In the genomic region with DNA sequence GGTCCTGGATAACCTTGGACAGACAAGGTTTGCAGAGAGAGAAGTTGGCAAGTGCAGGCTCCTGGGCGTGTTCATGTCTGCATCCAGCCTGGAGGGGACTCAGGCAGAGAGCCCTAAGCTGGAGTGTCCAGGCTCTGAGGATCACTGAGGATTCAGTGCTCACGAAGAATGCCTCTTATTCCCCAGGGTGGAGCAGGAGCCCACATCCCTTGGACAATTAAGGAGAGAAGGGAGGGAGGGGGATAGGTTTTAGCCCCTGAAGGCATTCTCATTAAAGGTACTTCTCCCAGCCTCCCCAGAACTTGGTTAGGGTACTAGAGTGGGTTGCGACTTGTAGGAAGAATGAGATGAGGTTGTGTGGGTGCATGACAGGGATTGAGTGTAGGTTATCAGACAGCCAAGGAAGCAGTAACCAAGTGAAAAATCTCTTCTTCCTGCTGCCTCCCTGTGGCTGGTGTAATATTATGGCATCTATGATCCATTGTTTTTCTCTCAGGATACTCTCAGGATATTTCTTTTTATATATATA, we compare ENCODE assay signal across 10 cellular contexts. TPM values are rescaled to one million over a fixed set of nuclear protein-coding genes. Genes with fewer than 3 reads are reported as not detected.
A peak's percentile ranks its signal among the peaks of the same experiment; 100 is the strongest.
DNase-seq lines count a peak whose midpoint lies in the region; ATAC-seq, FAIRE-seq and TF ChIP-seq lines count a peak whose summit lies in the region.
"Had no signal": no experiment of that assay in that cellular context is flagged by ENCODE, and none has a peak within 500 bp of the region (broad histone marks: within the 10 kb centered on the region; RNA-seq: fewer than 3 reads in every experiment).

No MANE protein-coding gene starts in this region.

- CTCF ChIA-PET in CD4-positive, alpha-beta T cell (lab: Charles Lee) = no interaction called here

- TF ChIP-seq POLR2A in GM12892 (IDR thresholded peaks at IDR 0.05; ENCODE audit: low read depth, low read length) = no peak

- H3K4me1 Mint-ChIP-seq in CD4-positive, alpha-beta T cell (ENCODE audit: low read depth) = peaks cover 52% of the 10 kb centered on the region

- peak overlapping the region; percentile 44 to 46 for H3K9ac ChIP-seq in colonic mucosa (ENCODE audit: low read depth in 2 of 2, low read length in 2 of 2)
- peak overlapping the region; percentile 52 for H3K9ac ChIP-seq in rectal smooth muscle tissue (ENCODE audit: low read length)

- H3K36me3 Mint-ChIP-seq in CD4-positive, alpha-beta T cell (ENCODE audit: low read depth) = no peaks in the 10 kb centered on the region

- no peak for DNase-seq in CD4-positive, alpha-beta T cell
- DNase-seq in GM12892 (ENCODE audit: insufficient read length) = no peak
- DNase-seq in colonic mucosa = no peak
- no peak for DNase-seq in SW 1271 (lab: John Stamatoyannopoulos, UW)
- DNase-seq in mesenteric fat pad (ENCODE audit: low spot score) = no peak
- DNase-seq in NCI-H526 treated with DMSO at 0.1 percent for 48 hours (lab: John Stamatoyannopoulos, UW) = no peak
- DNase-seq: aorta had no signal

- intact Hi-C loops in CD4-positive, alpha-beta T cell (cut with DNase I, micrococcal nuclease) = no loop called here
- intact Hi-C loops in colonic mucosa (cut with DNase I) = no loop called here

- no peaks in the 10 kb centered on the region for H3K9me3 Mint-ChIP-seq in CD4-positive, alpha-beta T cell

- peak overlapping the region; percentile 19 for H3K4me3 ChIP-seq in colonic mucosa
- peak overlapping the region; percentile 11 for H3K4me3 ChIP-seq in rectal smooth muscle tissue (ENCODE audit: low read length)

- no peaks in the 10 kb centered on the region for H3K4me1 ChIP-seq in colonic mucosa
- H3K4me1 ChIP-seq in rectal smooth muscle tissue (ENCODE audit: control insufficient read depth, insufficient read depth, low read length) = peaks cover 2% of the 10 kb centered on the region

- H3K27ac ChIP-seq in CD4-positive, alpha-beta T cell (ENCODE audit: low read depth, low read length) = no peak overlapping the region
- H3K27ac ChIP-seq in colonic mucosa (peak overlapping the region; percentile 9), rectal smooth muscle tissue (ENCODE audit: low read depth, low read length) (no peak overlapping the region)

- peak overlapping the region; percentile 90 for H3K4me3 Mint-ChIP-seq in CD4-positive, alpha-beta T cell

- POLR2A ChIA-PET in CD4-positive, alpha-beta T cell (lab: Charles Lee) = interaction anchor here (1.0 to 1.5 kb wide), 4 partner anchors 58 to 182 kb away, joined by 3 to 8 read pairs (median 6); no protein-coding TSS in a partner anchor

- no peak for ATAC-seq in CD4-positive, alpha-beta T cell (ENCODE audit: poor library complexity)
- ATAC-seq in GM21619 (IDR thresholded peaks at IDR 0.05; ENCODE audit: unreplicated experiment) = no peak

- H3K36me3 ChIP-seq in colonic mucosa = no peaks in the 10 kb centered on the region
- H3K36me3 ChIP-seq in rectal smooth muscle tissue (ENCODE audit: control insufficient read depth, insufficient read depth, low read length) = no peaks in the 10 kb centered on the region

- H3K27me3 Mint-ChIP-seq in CD4-positive, alpha-beta T cell = peaks cover 12% of the 10 kb centered on the region

- peak; percentile 24 for FAIRE-seq in GM12892 (lab: Jason Lieb, UNC)
- FAIRE-seq: H1 had no signal

- no peak for TF ChIP-seq CTCF in CD4-positive, alpha-beta T cell (IDR thresholded peaks at IDR 0.05)
- no peak for TF ChIP-seq CTCF in colonic mucosa (IDR thresholded peaks at IDR 0.05)

- no peaks in the 10 kb centered on the region for H3K9me3 ChIP-seq in CD4-positive, alpha-beta T cell (ENCODE audit: control insufficient read depth, low read length)
- H3K9me3 ChIP-seq in colonic mucosa = no peaks in the 10 kb centered on the region

- peak overlapping the region; percentile 90 for H3K27ac Mint-ChIP-seq in CD4-positive, alpha-beta T cell

- no peaks in the 10 kb centered on the region for H3K27me3 ChIP-seq in CD4-positive, alpha-beta T cell (ENCODE audit: control insufficient read depth, insufficient read depth, low read length)
- H3K27me3 ChIP-seq in colonic mucosa (no peaks in the 10 kb centered on the region), rectal smooth muscle tissue (ENCODE audit: control insufficient read depth, insufficient read depth, low read length) (no peaks in the 10 kb centered on the region)

RNA-seq across cellular contexts. Expression of gene HLA-DPB1, which starts 0.7 kb away (rescaled TPM):
- total RNA-seq in CD4-positive, alpha-beta T cell = 10 to 100 TPM; 29.0 to 31.7 TPM
- 455 TPM for polyA plus RNA-seq in GM12892 (2012; ENCODE audit: missing spikeins)
- total RNA-seq in colonic mucosa (10 to 100 TPM; 21.3 to 53.5 TPM), mesenteric fat pad (52.5 TPM)

RNA-seq across cellular contexts. Expression of gene HLA-DPA1, which starts 3.0 kb away (rescaled TPM):
- 10 to 100 TPM; 19.4 to 19.9 TPM for total RNA-seq in CD4-positive, alpha-beta T cell
- 1,233 TPM for polyA plus RNA-seq in GM12892 (2012; ENCODE audit: missing spikeins)
- total RNA-seq in colonic mucosa = 10 to 100 TPM; 18.7 to 58.7 TPM
- 82.5 TPM for total RNA-seq in mesenteric fat pad
